Comparison of ENCODE assay signal across 23 cellular contexts in genomic region chr18:12849548-12849947, GRCh38.
"Had no signal": no experiment of that assay in that cellular context is flagged by ENCODE, and none has a peak within 500 bp of the region (broad histone marks: within the 10 kb centered on the region; RNA-seq: fewer than 3 reads in every experiment).

No MANE protein-coding gene starts in this region.

- DNase-seq: activated CD4-positive, alpha-beta memory T cell treated with anti-CD3 and anti-CD28 coated beads, Interleukin-2, amount 10 ng/mL, durations not matched to agents 7 days and 5 days; activated CD4-positive, alpha-beta T cell treated with anti-CD3 and anti-CD28 coated beads for 4 hours; activated gamma-delta T cell treated with Interleukin-2 at 50 U/mL for 16 hours; activated naive CD8-positive, alpha-beta T cell treated with anti-CD3 and anti-CD28 coated beads for 36 hours; activated T-cell treated with anti-CD3 and anti-CD28 coated beads, Interleukin-2, amount 50 U/mL, for 48 hours; anterior cingulate cortex; brain microvascular endothelial cell; cortex of kidney; effector CD4-positive, alpha-beta T cell; heart right ventricle; islet precursor cell; left ventricle myocardium inferior; nucleus accumbens; stimulated activated CD4-positive, alpha-beta T cell treated with anti-CD3 and anti-CD28 coated beads, Interleukin-15, amount 100 ng/mL, for 24 hours; stimulated activated CD4-positive, alpha-beta T cell treated with anti-CD3 and anti-CD28 coated beads, Interleukin-4, amount 100 ng/mL, for 1 hour; stimulated activated naive CD4-positive, alpha-beta T cell; tibial artery had no signal

- H3K4me1 ChIP-seq: gastroesophageal sphincter, right atrium auricular region, tibial artery had no signal

- H3K36me3 ChIP-seq: brain microvascular endothelial cell, right atrium auricular region, tibial artery had no signal

- H3K4me3 ChIP-seq: gastroesophageal sphincter, heart right ventricle, left ventricle myocardium inferior, right atrium auricular region, skin epidermis, tibial artery had no signal

- H3K27ac ChIP-seq: brain microvascular endothelial cell, gastroesophageal sphincter, heart right ventricle, left ventricle myocardium inferior, right atrium auricular region, tibial artery had no signal

- ATAC-seq: gastroesophageal sphincter, heart right ventricle, WTC11 had no signal

- FAIRE-seq: endothelial cell of umbilical vein had no signal

- H3K4me3 Mint-ChIP-seq: activated CD4-positive, alpha-beta memory T cell treated with anti-CD3 and anti-CD28 coated beads, Interleukin-2, amount 10 ng/mL, durations not matched to agents 7 days and 5 days; activated naive CD8-positive, alpha-beta T cell treated with anti-CD3 and anti-CD28 coated beads for 36 hours; nephron; WTC11 had no signal

- H3K27me3 Mint-ChIP-seq: activated CD4-positive, alpha-beta memory T cell treated with anti-CD3 and anti-CD28 coated beads, Interleukin-2, amount 10 ng/mL, durations not matched to agents 7 days and 5 days; activated naive CD8-positive, alpha-beta T cell treated with anti-CD3 and anti-CD28 coated beads for 36 hours had no signal

- H3K9me3 Mint-ChIP-seq: activated CD4-positive, alpha-beta memory T cell treated with anti-CD3 and anti-CD28 coated beads, Interleukin-2, amount 10 ng/mL, durations not matched to agents 7 days and 5 days; activated naive CD8-positive, alpha-beta T cell treated with anti-CD3 and anti-CD28 coated beads for 36 hours; nephron; WTC11 had no signal

- H3K36me3 Mint-ChIP-seq: WTC11 had no signal

- H3K9me3 ChIP-seq: gastroesophageal sphincter, heart right ventricle, left ventricle myocardium inferior, right atrium auricular region, tibial artery had no signal

- H3K27ac Mint-ChIP-seq: activated CD4-positive, alpha-beta memory T cell treated with anti-CD3 and anti-CD28 coated beads, Interleukin-2, amount 10 ng/mL, durations not matched to agents 7 days and 5 days; activated naive CD8-positive, alpha-beta T cell treated with anti-CD3 and anti-CD28 coated beads for 36 hours; nephron had no signal

- H3K27me3 ChIP-seq: brain microvascular endothelial cell, gastroesophageal sphincter, heart right ventricle, right atrium auricular region, tibial artery had no signal
